In the genomic region with DNA sequence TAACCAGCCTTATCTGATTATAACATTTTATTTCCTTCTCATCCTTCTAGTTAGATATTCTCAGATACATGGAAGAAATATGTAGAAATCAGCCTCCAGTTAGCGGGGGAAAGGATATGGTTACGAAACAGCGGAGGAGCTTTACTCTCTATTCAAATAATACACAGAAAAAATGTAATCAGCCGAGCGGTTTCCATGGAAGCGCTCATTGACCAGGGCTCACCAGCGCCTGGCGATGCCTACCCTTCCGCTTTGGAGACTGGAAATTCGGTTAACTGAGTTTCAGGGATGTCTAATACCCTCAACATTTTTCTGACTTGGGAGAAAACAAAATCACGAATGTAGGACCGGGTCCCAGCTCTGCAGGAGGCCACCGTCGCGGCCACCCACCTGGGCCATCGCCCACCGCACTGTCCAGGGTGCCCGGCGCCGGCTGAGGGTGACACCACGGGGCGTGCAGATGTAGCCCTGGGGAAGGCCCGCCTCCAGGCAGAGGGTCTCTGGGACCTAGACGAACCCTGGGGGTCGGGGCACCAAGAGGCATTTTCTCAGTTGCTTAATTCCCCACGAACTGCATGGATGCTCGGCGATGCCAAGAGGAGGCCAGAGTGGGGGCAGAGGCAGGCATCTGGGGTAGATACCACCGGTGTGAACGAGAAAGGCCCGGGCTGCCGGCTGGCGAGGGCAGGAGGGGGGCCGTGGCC, we compare ENCODE assay signal across 9 cellular contexts.
DNase-seq lines count a peak whose midpoint lies in the region; ATAC-seq and TF ChIP-seq lines count a peak whose summit lies in the region.
"Had no signal": no experiment of that assay in that cellular context is flagged by ENCODE, and none has a peak within 500 bp of the region (broad histone marks: within the 10 kb centered on the region; RNA-seq: fewer than 3 reads in every experiment).

No MANE protein-coding gene starts in this region.

- no peaks in the 10 kb centered on the region for H3K9me3 Mint-ChIP-seq in stimulated activated naive CD8-positive, alpha-beta T cell treated with anti-CD3 and anti-CD28 coated beads, Interleukin-15, amount 100 ng/mL, for 72 hours

- peaks cover 80% of the 10 kb centered on the region for H3K27me3 Mint-ChIP-seq in stimulated activated naive CD8-positive, alpha-beta T cell treated with anti-CD3 and anti-CD28 coated beads, Interleukin-15, amount 100 ng/mL, for 72 hours

- H3K27ac Mint-ChIP-seq in stimulated activated naive CD8-positive, alpha-beta T cell treated with anti-CD3 and anti-CD28 coated beads, Interleukin-15, amount 100 ng/mL, for 72 hours = no peak overlapping the region

- TF ChIP-seq CTCF in GM10266 (IDR thresholded peaks at IDR 0.05; ENCODE audit: control insufficient read depth, insufficient read depth, low read depth, missing control alignments) = no peak

- H3K4me1 Mint-ChIP-seq in stimulated activated naive CD8-positive, alpha-beta T cell treated with anti-CD3 and anti-CD28 coated beads, Interleukin-15, amount 100 ng/mL, for 72 hours = no peaks in the 10 kb centered on the region

- peak overlapping the region; percentile 26 to 77 for H3K4me3 Mint-ChIP-seq in stimulated activated naive CD8-positive, alpha-beta T cell treated with anti-CD3 and anti-CD28 coated beads, Interleukin-15, amount 100 ng/mL, for 72 hours

- DNase-seq in NCI-H748 (lab: John Stamatoyannopoulos, UW; ENCODE audit: unreplicated experiment) (peak; percentile 68), NCI-H748 treated with DMSO at 0.1 percent for 48 hours (lab: John Stamatoyannopoulos, UW) (no peak), NCI-H69 (lab: John Stamatoyannopoulos, UW) (peak; percentile 71), globus pallidus (ENCODE audit: low spot score) (peak; percentile 42), GM10266 (ENCODE audit: extremely low spot score) (no peak), D341Med (ENCODE audit: low spot score) (no peak)
- DNase-seq in stimulated activated naive CD8-positive, alpha-beta T cell treated with anti-CD3 and anti-CD28 coated beads, Interleukin-15, amount 100 ng/mL, for 72 hours = no peak
- DNase-seq: activated effector memory CD4-positive, alpha-beta T cell treated with Interleukin-2 at 50 U/mL for 16 hours had no signal

- ATAC-seq in stimulated activated naive CD8-positive, alpha-beta T cell treated with anti-CD3 and anti-CD28 coated beads, Interleukin-15, amount 100 ng/mL, for 72 hours = peak; percentile 41
- ATAC-seq in GM19467 (IDR thresholded peaks at IDR 0.05; ENCODE audit: unreplicated experiment) = no peak

Comparison
In these comparisons a context has a peak if more than half of its experiments do, and no peak if none do; other contexts are left out.
1. DNase-seq: peak in NCI-H748 (single experiment), NCI-H69 (single experiment) and globus pallidus (single experiment); none in NCI-H748 treated with DMSO at 0.1 percent for 48 hours (single experiment), stimulated activated naive CD8-positive, alpha-beta T cell treated with anti-CD3 and anti-CD28 coated beads, Interleukin-15, amount 100 ng/mL, for 72 hours (0 of 2), GM10266 (single experiment) and D341Med (single experiment).